23 cellular contexts compared by ENCODE assay signal in the genomic region with DNA sequence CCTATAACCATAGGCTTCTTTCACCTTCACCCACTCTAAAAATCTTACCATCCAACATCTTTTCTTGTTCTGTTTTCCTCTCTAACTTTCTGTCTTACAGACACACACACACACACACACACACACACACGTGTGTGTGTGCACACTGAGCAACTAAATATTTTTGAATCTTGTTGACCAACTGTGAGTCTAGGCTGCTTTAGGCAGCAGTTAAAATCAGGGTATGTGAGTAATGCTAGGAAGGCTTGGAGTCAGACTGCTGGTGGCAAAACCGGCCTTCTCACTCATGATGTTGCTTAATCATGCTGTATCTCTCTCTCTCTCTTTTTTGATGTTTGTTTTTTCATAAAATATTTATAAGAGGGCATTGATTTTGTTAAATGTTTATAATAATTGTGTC.
DNase-seq lines count a peak whose midpoint lies in the region; ATAC-seq and TF ChIP-seq lines count a peak whose summit lies in the region.
"Had no signal": no experiment of that assay in that cellular context is flagged by ENCODE, and none has a peak within 500 bp of the region (broad histone marks: within the 10 kb centered on the region; RNA-seq: fewer than 3 reads in every experiment).

No MANE protein-coding gene starts in this region.

- no peak for TF ChIP-seq CTCF in AG10803 (conservative IDR thresholded peaks at IDR 0.05; ENCODE audit: low read length)
- TF ChIP-seq CTCF in choroid plexus epithelial cell (conservative IDR thresholded peaks at IDR 0.05; ENCODE audit: low read depth, low read length): no peak
- TF ChIP-seq CTCF in gastrocnemius medialis (IDR thresholded peaks at IDR 0.05 in 4 of 5, conservative IDR thresholded peaks at IDR 0.05 in 1 of 5): no peak

- H3K4me3 ChIP-seq in AG10803 (ENCODE audit: low read length) (no peak overlapping the region), choroid plexus epithelial cell (ENCODE audit: low read depth, low read length) (no peak overlapping the region), gastrocnemius medialis (no peak overlapping the region)
- H3K4me3 ChIP-seq: lung, prostate gland had no signal

- H3K36me3 ChIP-seq in gastrocnemius medialis: no peaks in the 10 kb centered on the region
- H3K36me3 ChIP-seq: prostate gland had no signal

- TF ChIP-seq POLR2A in gastrocnemius medialis (IDR thresholded peaks at IDR 0.05): no peak

- ATAC-seq in gastrocnemius medialis: no peak
- ATAC-seq: naive thymus-derived CD8-positive, alpha-beta T cell; SK-N-SH treated with all-trans-retinoic acid at 6 μM for 48 hours; stimulated activated naive CD8-positive, alpha-beta T cell treated with anti-CD3 and anti-CD28 coated beads, Interleukin-15, amount 100 ng/mL, for 72 hours had no signal

- intact Hi-C loops in gastrocnemius medialis (cut with DNase I; ENCODE audit: low total_unique reads): no loop called here

- peak; percentile 68 for DNase-seq in AG10803 (ENCODE audit: low read depth)
- DNase-seq in HT1080 (ENCODE audit: low read depth): peak; percentile 50
- peak; percentile 95 for DNase-seq in choroid plexus epithelial cell (ENCODE audit: low read depth)
- peak; percentile 32 for DNase-seq in myocyte (ENCODE audit: low read depth)
- DNase-seq in NCI-H2171 treated with DMSO at 0.1 percent for 48 hours (lab: John Stamatoyannopoulos, UW): no peak
- DNase-seq in gastrocnemius medialis: no peak
- no peak for DNase-seq in NCI-H146 (lab: John Stamatoyannopoulos, UW)
- DNase-seq in activated gamma-delta T cell (lab: John Stamatoyannopoulos, UW): no peak
- DNase-seq: activated CD4-positive, alpha-beta T cell treated with anti-CD3 and anti-CD28 coated beads, Interleukin-2, amount 50 U/mL, for 1 hour; activated T-cell treated with anti-CD3 and anti-CD28 coated beads for 4 hours; Caco-2; caudate nucleus; effector memory CD4-positive, alpha-beta T cell; GDM1; IMR-90; naive thymus-derived CD8-positive, alpha-beta T cell; NCI-H2029 treated with DMSO at 0.1 percent for 48 hours; NCI-H524 treated with DMSO at 0.1 percent for 48 hours; stimulated activated CD4-positive, alpha-beta T cell treated with anti-CD3 and anti-CD28 coated beads, Interleukin-15, amount 100 ng/mL, for 24 hours; stimulated activated naive CD8-positive, alpha-beta T cell treated with anti-CD3 and anti-CD28 coated beads, Interleukin-15, amount 100 ng/mL, for 72 hours had no signal

- no peaks in the 10 kb centered on the region for H3K27me3 ChIP-seq in gastrocnemius medialis

- in situ Hi-C loops in gastrocnemius medialis (cut with MboI; ENCODE audit: low sequenced_read_pairs in 4 of 4): no loop called here

- H3K9me3 ChIP-seq in gastrocnemius medialis: no peaks in the 10 kb centered on the region
- H3K9me3 ChIP-seq: Caco-2, prostate gland had no signal

- H3K27ac ChIP-seq in gastrocnemius medialis: no peak overlapping the region
- H3K27ac ChIP-seq: prostate gland had no signal

- no peaks in the 10 kb centered on the region for H3K4me1 ChIP-seq in gastrocnemius medialis
- H3K4me1 ChIP-seq: Caco-2, prostate gland had no signal

Comparison
In these comparisons a context has a peak if more than half of its experiments do, and no peak if none do; other contexts are left out.
1. DNase-seq: peak in AG10803 (single experiment), HT1080 (single experiment), choroid plexus epithelial cell (single experiment) and myocyte (single experiment); none in NCI-H2171 treated with DMSO at 0.1 percent for 48 hours (single experiment), gastrocnemius medialis (0 of 2), NCI-H146 (single experiment) and activated gamma-delta T cell (single experiment).